Comparison of ENCODE assay signal across 8 cellular contexts in the genomic region with DNA sequence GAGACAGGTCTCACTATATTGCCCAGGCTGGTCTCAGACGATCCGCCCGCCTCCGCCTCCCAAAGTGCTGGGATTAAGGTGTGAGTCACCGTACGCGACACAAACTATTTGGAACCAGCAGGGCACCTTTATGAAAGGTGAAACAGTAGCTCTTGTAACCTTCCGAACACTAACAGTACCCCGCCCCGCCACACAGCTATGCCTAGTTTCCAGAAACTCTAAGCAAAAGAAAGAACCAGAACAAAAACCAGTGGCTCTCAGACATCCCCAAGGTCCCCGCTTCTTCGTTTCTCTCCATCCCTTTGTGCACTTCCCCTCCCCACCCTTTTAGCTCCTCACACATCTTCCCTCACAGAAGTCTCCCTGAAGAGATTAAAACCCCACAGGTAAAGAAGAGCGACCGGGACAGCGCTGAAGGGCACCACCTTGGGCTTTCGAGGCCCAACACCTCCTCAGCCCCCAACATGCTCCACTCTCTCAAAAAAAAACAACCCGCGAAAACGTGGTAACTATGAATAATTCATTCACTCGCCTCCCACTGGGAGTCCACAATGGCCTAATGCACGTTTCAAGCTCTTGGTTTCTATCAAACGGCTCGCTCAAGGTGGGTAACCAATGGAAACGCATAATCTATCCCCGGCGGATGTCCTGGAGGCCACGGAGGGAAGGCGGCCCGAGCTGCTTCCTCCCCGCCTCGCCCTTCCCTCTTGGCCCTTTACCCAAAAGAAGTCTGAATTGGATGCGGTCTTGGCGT. TPM values are rescaled to one million over a fixed set of nuclear protein-coding genes. Genes with fewer than 3 reads are reported as not detected.
DNase-seq lines count a peak whose midpoint lies in the region; ATAC-seq and TF ChIP-seq lines count a peak whose summit lies in the region.

No MANE protein-coding gene starts in this region.

- DNase-seq in Right ventricle myocardium inferior (ENCODE audit: missing footprints) (no peak), cardiac septum (ENCODE audit: low spot score) (no peak), PC-9 (peak; percentile 72 to 89), astrocyte of the spinal cord (ENCODE audit: low read depth, low spot score) (peak; percentile 54), islet precursor cell (peak; percentile 67), NCI-H2081 treated with DMSO at 0.1 percent for 48 hours (lab: John Stamatoyannopoulos, UW) (no peak)
- DNase-seq in stimulated activated CD4-positive, alpha-beta T cell treated with anti-CD3 and anti-CD28 coated beads, Interleukin-2, amount 100 ng/mL, for 4 hours (ENCODE audit: low read depth): peak; percentile 22

- H3K4me1 ChIP-seq in PC-9 (replicated peaks; ENCODE audit: insufficient read depth): peaks cover 49% of the 10 kb centered on the region

- TF ChIP-seq CTCF in PC-9 (conservative IDR thresholded peaks at IDR 0.05) (peak; percentile 50; the same call in 1 of the 2 replicates), astrocyte of the spinal cord (IDR thresholded peaks at IDR 0.05; ENCODE audit: low read depth, low read length) (no peak)

- CTCF ChIA-PET in PC-9 (lab: Charles Lee): interaction anchor here (0.6 to 1.5 kb wide), 7 partner anchors 10 to 869 kb away, joined by 3 to 12 read pairs (median 5); no protein-coding TSS in a partner anchor

- H3K9me2 ChIP-seq in PC-9 (ENCODE audit: insufficient read depth): no peaks in the 10 kb centered on the region

- peaks cover 39% of the 10 kb centered on the region for H3K36me3 ChIP-seq in PC-9 (ENCODE audit: low read depth)

- peak overlapping the region; percentile 76 for H3K27ac ChIP-seq in PC-9

- H3K27me3 ChIP-seq in PC-9 (ENCODE audit: insufficient read depth, low read depth): no peaks in the 10 kb centered on the region

- H3K4me2 ChIP-seq in PC-9: peak overlapping the region; percentile 96

- POLR2A ChIA-PET in PC-9 (lab: Charles Lee; ENCODE audit: unreplicated experiment): interaction anchor here (0.6 to 2.3 kb wide), 14 partner anchors 9 to 1905 kb away, joined by 3 to 17 read pairs (median 6); partner anchors contain the start of genes XRCC3 and ZFYVE21

- ATAC-seq in Right ventricle myocardium inferior (peak; percentile 23), HG03045 (IDR thresholded peaks at IDR 0.05; ENCODE audit: unreplicated experiment) (peak; percentile 23)

- peaks cover 68% of the 10 kb centered on the region for H4K20me1 ChIP-seq in PC-9 (ENCODE audit: insufficient read depth)

- intact Hi-C loops in Right ventricle myocardium inferior (cut with DNase I) (loop anchor here (10.0 kb wide), 1 partner anchor 153 kb away; the partner anchor contains the start of genes XRCC3 and ZFYVE21), cardiac septum (cut with DNase I) (no loop called here), PC-9 (cut with micrococcal nuclease; ENCODE audit: unreplicated experiment) (loop anchor here (1.0 to 5.0 kb wide), 5 partner anchors 9 to 146 kb away; partner anchors contain the start of gene CKB)

- in situ Hi-C loops in astrocyte of the spinal cord (cut with HindIII; ENCODE audit: low sequenced_read_pairs): no loop called here

- peaks cover 79% of the 10 kb centered on the region for H3F3A ChIP-seq in PC-9 (ENCODE audit: insufficient read depth, low read depth)

- no TSS peak for BruUV-seq in PC-9 (replicated peaks; lab: Mats Ljungman, UMichigan)

- H3K9me3 ChIP-seq in PC-9 (ENCODE audit: insufficient read depth, low read depth): no peaks in the 10 kb centered on the region

- H2AFZ ChIP-seq in PC-9: peak overlapping the region; percentile 93

- H3K4me3 ChIP-seq in PC-9: peak overlapping the region; percentile 87
- peak overlapping the region; percentile 93 for H3K4me3 ChIP-seq in astrocyte of the spinal cord (ENCODE audit: low read depth, low read length)

- peaks cover 97% of the 10 kb centered on the region for H3K79me2 ChIP-seq in PC-9 (ENCODE audit: low read depth)

RNA-seq across cellular contexts. Expression of gene BAG5, which starts 0.9 kb away (rescaled TPM):
- total RNA-seq in Right ventricle myocardium inferior (16.1 TPM), cardiac septum (20.1 TPM), PC-9 (2021) (61.5 and 76.5 TPM in 2 replicates)

RNA-seq across cellular contexts. Expression of gene COA8, which starts 1.2 kb away (rescaled TPM):
- total RNA-seq in Right ventricle myocardium inferior (49.3 TPM), cardiac septum (43.8 TPM), PC-9 (2021) (93.8 and 101 TPM in 2 replicates)

RNA-seq across cellular contexts. Expression of gene TRMT61A, which starts 32.6 kb away (rescaled TPM):
- total RNA-seq in Right ventricle myocardium inferior (5.6 TPM), cardiac septum (5.2 TPM), PC-9 (2021) (22.5 and 25.9 TPM in 2 replicates)

RNA-seq across cellular contexts. Expression of gene CKB, which starts 38.9 kb away (rescaled TPM):
- total RNA-seq in Right ventricle myocardium inferior: 577 TPM
- 327 TPM for total RNA-seq in cardiac septum
- 64.4 and 66.8 TPM in 2 replicates for total RNA-seq in PC-9 (2021)

Comparison
In these comparisons a context has a peak if more than half of its experiments do, and no peak if none do; other contexts are left out.
1. DNase-seq: peak in PC-9 (2 of 2), astrocyte of the spinal cord (single experiment), islet precursor cell (single experiment) and stimulated activated CD4-positive, alpha-beta T cell treated with anti-CD3 and anti-CD28 coated beads, Interleukin-2, amount 100 ng/mL, for 4 hours (single experiment); none in Right ventricle myocardium inferior (single experiment), cardiac septum (single experiment) and NCI-H2081 treated with DMSO at 0.1 percent for 48 hours (single experiment).